In the genomic region with DNA sequence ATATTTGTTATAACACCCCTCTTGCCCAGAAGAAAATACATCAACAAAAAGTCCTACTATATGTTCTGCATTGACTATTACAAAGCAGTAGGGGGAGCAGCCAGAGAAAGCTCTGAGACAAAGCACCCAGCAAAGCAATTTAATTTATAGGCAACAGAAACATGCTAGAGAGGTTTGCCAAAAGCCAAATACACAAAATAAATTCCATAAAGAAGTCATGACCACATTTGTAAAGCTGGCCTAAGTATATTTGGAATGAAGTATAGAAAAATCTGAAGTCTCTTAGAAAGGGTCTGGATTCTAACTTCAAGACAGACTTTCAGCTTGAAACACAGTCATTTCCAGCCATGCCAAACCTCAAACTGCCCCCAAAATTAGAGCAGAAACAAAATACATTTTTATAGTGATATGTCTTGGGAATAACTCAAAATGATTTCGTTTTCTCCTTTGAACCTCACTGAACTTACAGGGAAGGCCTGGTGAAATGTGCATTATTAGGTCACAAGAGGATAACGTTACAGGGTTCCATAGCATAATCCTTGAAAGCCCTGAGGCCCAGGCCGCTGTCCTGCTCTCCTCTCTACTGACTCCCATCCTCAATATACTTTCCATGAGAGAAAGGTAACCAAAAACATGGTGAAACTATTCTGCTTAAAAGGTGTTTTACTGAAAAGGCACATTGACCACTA, we compare ENCODE assay signal across 8 cellular contexts.
A peak's percentile ranks its signal among the peaks of the same experiment; 100 is the strongest.
DNase-seq lines count a peak whose midpoint lies in the region; ATAC-seq and TF ChIP-seq lines count a peak whose summit lies in the region.

No MANE protein-coding gene starts in this region.

- H3K27ac ChIP-seq in upper lobe of right lung, result peak overlapping the region; percentile 19

- peak overlapping the region; percentile 90 for H3K4me3 Mint-ChIP-seq in activated naive CD8-positive, alpha-beta T cell treated with anti-CD3 and anti-CD28 coated beads, Interleukin-2, amount 10 ng/mL, durations not matched to agents 7 days and 5 days

- H3K36me3 ChIP-seq in upper lobe of right lung, result no peaks in the 10 kb centered on the region

- peaks cover 13% of the 10 kb centered on the region for H3K4me1 ChIP-seq in upper lobe of right lung

- intact Hi-C loops in upper lobe of right lung (cut with DNase I), result loop anchor here (10.0 kb wide), 1 partner anchor 140 kb away; no protein-coding TSS in a partner anchor

- peak; percentile 59 for TF ChIP-seq CTCF in upper lobe of right lung (IDR thresholded peaks at IDR 0.05)

- peaks cover 2% of the 10 kb centered on the region for H3K9me3 Mint-ChIP-seq in activated naive CD8-positive, alpha-beta T cell treated with anti-CD3 and anti-CD28 coated beads, Interleukin-2, amount 10 ng/mL, durations not matched to agents 7 days and 5 days

- peak overlapping the region; percentile 98 for H3K27ac Mint-ChIP-seq in activated naive CD8-positive, alpha-beta T cell treated with anti-CD3 and anti-CD28 coated beads, Interleukin-2, amount 10 ng/mL, durations not matched to agents 7 days and 5 days

- H3K4me1 Mint-ChIP-seq in activated naive CD8-positive, alpha-beta T cell treated with anti-CD3 and anti-CD28 coated beads, Interleukin-2, amount 10 ng/mL, durations not matched to agents 7 days and 5 days, result peaks cover 39% of the 10 kb centered on the region

- ATAC-seq in GM18868 (IDR thresholded peaks at IDR 0.05; ENCODE audit: unreplicated experiment) (peak; percentile 60), upper lobe of right lung (no peak), HG03025 (IDR thresholded peaks at IDR 0.05; ENCODE audit: low FRiP score, unreplicated experiment) (no peak)
- ATAC-seq in activated naive CD8-positive, alpha-beta T cell treated with anti-CD3 and anti-CD28 coated beads, Interleukin-2, amount 10 ng/mL, durations not matched to agents 7 days and 5 days (ENCODE audit: low read depth), result no peak

- DNase-seq in NCI-H1417 (lab: John Stamatoyannopoulos, UW) (peak in 2 of 3 experiments; percentile 24 to 39), NCI-H1417 treated with DMSO at 0.1 percent for 48 hours (lab: John Stamatoyannopoulos, UW) (no peak), MV-4-11 (lab: John Stamatoyannopoulos, UW) (peak; percentile 28), iris pigment epithelial cell (ENCODE audit: low read depth) (peak; percentile 79), upper lobe of right lung (no peak)
- no peak for DNase-seq in activated naive CD8-positive, alpha-beta T cell treated with anti-CD3 and anti-CD28 coated beads, Interleukin-2, amount 10 ng/mL, durations not matched to agents 7 days and 5 days

- H3K27me3 Mint-ChIP-seq in activated naive CD8-positive, alpha-beta T cell treated with anti-CD3 and anti-CD28 coated beads, Interleukin-2, amount 10 ng/mL, durations not matched to agents 7 days and 5 days, result no peaks in the 10 kb centered on the region

- H3K4me3 ChIP-seq in upper lobe of right lung, result peak overlapping the region; percentile 4

- POLR2A ChIA-PET in activated naive CD8-positive, alpha-beta T cell treated with anti-CD3 and anti-CD28 coated beads, Interleukin-2, amount 10 ng/mL, durations not matched to agents 7 days and 5 days (lab: Charles Lee), result interaction anchor here (0.6 to 5.0 kb wide), 7 partner anchors 89 to 1927 kb away, joined by 3 to 64 read pairs (median 5); no protein-coding TSS in a partner anchor

- peaks cover 63% of the 10 kb centered on the region for H3K36me3 Mint-ChIP-seq in activated naive CD8-positive, alpha-beta T cell treated with anti-CD3 and anti-CD28 coated beads, Interleukin-2, amount 10 ng/mL, durations not matched to agents 7 days and 5 days

- H3K9me3 ChIP-seq in upper lobe of right lung, result no peaks in the 10 kb centered on the region

- no peaks in the 10 kb centered on the region for H3K27me3 ChIP-seq in upper lobe of right lung

Comparison
In these comparisons a context has a peak if more than half of its experiments do, and no peak if none do; other contexts are left out.
1. DNase-seq: peak in NCI-H1417 (2 of 3), MV-4-11 (single experiment) and iris pigment epithelial cell (single experiment); none in NCI-H1417 treated with DMSO at 0.1 percent for 48 hours (single experiment), activated naive CD8-positive, alpha-beta T cell treated with anti-CD3 and anti-CD28 coated beads, Interleukin-2, amount 10 ng/mL, durations not matched to agents 7 days and 5 days (single experiment) and upper lobe of right lung (single experiment).